11 cellular contexts compared by ENCODE assay signal in the genomic region with DNA sequence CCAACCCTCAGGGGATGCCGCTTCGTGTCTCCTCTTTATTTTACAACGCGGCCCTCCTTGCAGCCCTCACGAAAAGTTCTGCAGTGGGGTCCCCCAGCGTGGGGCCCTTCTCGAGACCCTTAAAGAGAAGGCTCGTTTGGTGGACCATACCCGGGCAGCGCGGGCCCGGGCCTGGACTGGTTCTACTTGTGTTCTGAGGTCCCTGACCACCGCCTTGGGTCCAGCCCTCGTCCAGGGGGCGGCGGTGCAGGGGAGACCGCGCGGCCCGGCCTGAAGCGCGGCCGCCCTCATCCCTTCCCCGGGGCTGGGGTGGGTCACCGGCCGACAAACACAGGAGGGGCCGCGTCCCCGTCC. TPM values are rescaled to one million over a fixed set of nuclear protein-coding genes. Genes with fewer than 3 reads are reported as not detected.
DNase-seq lines count a peak whose midpoint lies in the region; ATAC-seq and TF ChIP-seq lines count a peak whose summit lies in the region.
"Had no signal": no experiment of that assay in that cellular context is flagged by ENCODE, and none has a peak within 500 bp of the region (broad histone marks: within the 10 kb centered on the region; RNA-seq: fewer than 3 reads in every experiment).

No MANE protein-coding gene starts in this region.

- TF ChIP-seq CTCF in AG04449 (IDR thresholded peaks at IDR 0.05; ENCODE audit: insufficient read depth, low read length, missing control alignments) (no peak), astrocyte of the spinal cord (IDR thresholded peaks at IDR 0.05; ENCODE audit: low read depth, low read length) (no peak), progenitor cell of endocrine pancreas (IDR thresholded peaks at IDR 0.05; ENCODE audit: unreplicated experiment) (no peak)

- peaks cover 22% of the 10 kb centered on the region for H3K27me3 Mint-ChIP-seq in progenitor cell of endocrine pancreas

- H3K4me3 Mint-ChIP-seq in progenitor cell of endocrine pancreas (ENCODE audit: low read depth) = peak overlapping the region; percentile 68

- peak; percentile 44 for ATAC-seq in left ventricle myocardium superior
- no peak for ATAC-seq in GM21381 (IDR thresholded peaks at IDR 0.05; ENCODE audit: unreplicated experiment)
- ATAC-seq in HG03354 (IDR thresholded peaks at IDR 0.05; ENCODE audit: poor library complexity, severe bottlenecking, unreplicated experiment) = no peak

- in situ Hi-C loops in astrocyte of the spinal cord (cut with HindIII; ENCODE audit: low sequenced_read_pairs) = no loop called here

- H3K4me3 ChIP-seq in AG04449 (ENCODE audit: low read depth, low read length) (peak overlapping the region; percentile 53), astrocyte of the spinal cord (ENCODE audit: low read depth, low read length) (peak overlapping the region; percentile 37)

- POLR2A ChIA-PET in AG04449 (lab: Yijun Ruan, JAX) = no interaction called here

- CTCF ChIA-PET in AG04449 (lab: Yijun Ruan, JAX) = no interaction called here

- no peak overlapping the region for H3K27ac Mint-ChIP-seq in progenitor cell of endocrine pancreas
- H3K27ac Mint-ChIP-seq: CD4-positive, CD25-positive, alpha-beta regulatory T cell had no signal

- H3K4me1 Mint-ChIP-seq in progenitor cell of endocrine pancreas (ENCODE audit: low read depth) = peaks cover 13% of the 10 kb centered on the region

- H3K36me3 Mint-ChIP-seq in progenitor cell of endocrine pancreas (ENCODE audit: insufficient read depth) = no peaks in the 10 kb centered on the region
- H3K36me3 Mint-ChIP-seq: CD4-positive, CD25-positive, alpha-beta regulatory T cell had no signal

- DNase-seq in AG04449 (ENCODE audit: low read depth, low spot score) = no peak
- no peak for DNase-seq in astrocyte of the spinal cord (ENCODE audit: low read depth, low spot score)
- no peak for DNase-seq in left ventricle myocardium superior
- DNase-seq in progenitor cell of endocrine pancreas (ENCODE audit: low spot score, unreplicated experiment) = no peak
- no peak for DNase-seq in stimulated activated naive CD4-positive, alpha-beta T cell (lab: John Stamatoyannopoulos, UW)
- no peak for DNase-seq in T-helper 1 cell
- DNase-seq: NCI-H1436 treated with DMSO at 0.1 percent for 48 hours; stimulated activated CD4-positive, alpha-beta T cell treated with anti-CD3 and anti-CD28 coated beads, Interleukin-4, amount 100 ng/mL, for 4 hours had no signal

- no peaks in the 10 kb centered on the region for H3K9me3 Mint-ChIP-seq in progenitor cell of endocrine pancreas (ENCODE audit: low read depth)
- H3K9me3 Mint-ChIP-seq: CD4-positive, CD25-positive, alpha-beta regulatory T cell had no signal

- intact Hi-C loops in left ventricle myocardium superior (cut with micrococcal nuclease) = no loop called here

RNA-seq across cellular contexts. Expression of a gene that starts 0.4 kb away (rescaled TPM):
- 12.4 TPM for total RNA-seq in left ventricle myocardium superior
- total RNA-seq in progenitor cell of endocrine pancreas = 6.3 and 6.8 TPM in 2 replicates
- total RNA-seq: CD4-positive, CD25-positive, alpha-beta regulatory T cell had no signal
